ENCODE assay signal across 16 cellular contexts in the genomic region with DNA sequence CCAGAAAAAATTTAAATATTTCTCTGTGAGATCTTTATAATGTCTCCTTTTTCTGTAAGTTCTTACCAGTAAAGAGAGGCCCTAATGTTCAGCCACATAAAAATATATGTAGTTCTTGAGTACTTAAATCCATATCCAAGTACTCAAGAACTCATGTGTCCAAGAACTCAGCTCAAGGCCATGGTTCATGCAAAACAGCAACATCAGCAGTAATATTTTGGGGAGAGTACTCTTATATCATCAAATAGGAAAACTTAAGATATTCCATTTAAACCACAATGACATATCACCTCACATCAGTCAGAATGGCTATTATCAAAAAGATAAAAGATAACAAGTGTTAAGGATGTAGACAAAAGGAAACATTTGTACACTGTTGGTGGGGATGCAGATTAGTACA. TPM values are rescaled to one million over a fixed set of nuclear protein-coding genes. Genes with fewer than 3 reads are reported as not detected.
DNase-seq lines count a peak whose midpoint lies in the region; ATAC-seq, FAIRE-seq and TF ChIP-seq lines count a peak whose summit lies in the region.
"Had no signal": no experiment of that assay in that cellular context is flagged by ENCODE, and none has a peak within 500 bp of the region (broad histone marks: within the 10 kb centered on the region; RNA-seq: fewer than 3 reads in every experiment).

No MANE protein-coding gene starts in this region.

- TF ChIP-seq CTCF in A673 (conservative IDR thresholded peaks at IDR 0.05; ENCODE audit: low read depth, low read length): no peak

- no peak overlapping the region for H3K4me3 Mint-ChIP-seq in activated T-cell treated with anti-CD3 and anti-CD28 coated beads, Interleukin-2, amount 50 U/mL, for 72 hours
- no peak overlapping the region for H3K4me3 Mint-ChIP-seq in dendritic cell treated with granulocyte-macrophage colony-stimulating factor and Interleukin-4, amounts not matched to agents 40 ng/mL and 50 ng/mL, for 4 days
- H3K4me3 Mint-ChIP-seq in stimulated activated naive B cell treated with anti-CD40 and anti-IgM and Interleukin-4, amounts not matched to agents 10 μg/mL and 1 μg/mL and 100 μg/mL, for 72 hours: peak overlapping the region in 1 of 2 donors; percentile 50
- H3K4me3 Mint-ChIP-seq: CD8-positive, alpha-beta T cell; H9 had no signal

- peak overlapping the region; percentile 51 for H3K27ac Mint-ChIP-seq in activated T-cell treated with anti-CD3 and anti-CD28 coated beads, Interleukin-2, amount 50 U/mL, for 72 hours
- peak overlapping the region; percentile 100 for H3K27ac Mint-ChIP-seq in dendritic cell treated with granulocyte-macrophage colony-stimulating factor and Interleukin-4, amounts not matched to agents 40 ng/mL and 50 ng/mL, for 4 days
- H3K27ac Mint-ChIP-seq in stimulated activated naive B cell treated with anti-CD40 and anti-IgM and Interleukin-4, amounts not matched to agents 10 μg/mL and 1 μg/mL and 100 μg/mL, for 72 hours: peak overlapping the region; percentile 100
- H3K27ac Mint-ChIP-seq: CD8-positive, alpha-beta T cell; H9 had no signal

- peaks cover 33% of the 10 kb centered on the region for H3K4me1 Mint-ChIP-seq in activated T-cell treated with anti-CD3 and anti-CD28 coated beads, Interleukin-2, amount 50 U/mL, for 72 hours (ENCODE audit: low read depth)
- H3K4me1 Mint-ChIP-seq in dendritic cell treated with granulocyte-macrophage colony-stimulating factor and Interleukin-4, amounts not matched to agents 40 ng/mL and 50 ng/mL, for 4 days (ENCODE audit: low read depth): peaks cover 46% of the 10 kb centered on the region
- H3K4me1 Mint-ChIP-seq in stimulated activated naive B cell treated with anti-CD40 and anti-IgM and Interleukin-4, amounts not matched to agents 10 μg/mL and 1 μg/mL and 100 μg/mL, for 72 hours: peaks cover 34 to 59% of the 10 kb centered on the region in 2 donors

- BruUV-seq in A673 (replicated peaks; lab: Mats Ljungman, UMichigan): no TSS peak

- CTCF ChIA-PET in A673 (lab: Charles Lee): no interaction called here

- intact Hi-C loops in dendritic cell treated with granulocyte-macrophage colony-stimulating factor and Interleukin-4, amounts not matched to agents 40 ng/mL and 50 ng/mL, for 4 days (cut with micrococcal nuclease): loop anchor here (2.0 to 5.0 kb wide), 2 partner anchors 21 to 233 kb away; a partner anchor contains a TSS
- intact Hi-C loops in A673 (cut with micrococcal nuclease; ENCODE audit: unreplicated experiment): no loop called here

- no peak for DNase-seq in activated T-cell treated with anti-CD3 and anti-CD28 coated beads, Interleukin-2, amount 50 U/mL, for 72 hours
- no peak for DNase-seq in activated T-cell treated with anti-CD3 and anti-CD28 coated beads, Interleukin-2, amount 50 U/mL, for 48 hours
- no peak for DNase-seq in GM19239 (ENCODE audit: insufficient read length, low spot score)
- DNase-seq in stimulated activated naive B cell treated with anti-CD40 and anti-IgM and Interleukin-4, amounts not matched to agents 10 μg/mL and 1 μg/mL and 100 μg/mL, for 72 hours: no peak
- no peak for DNase-seq in A673 (ENCODE audit: low spot score)
- DNase-seq in stimulated activated CD4-positive, alpha-beta T cell treated with anti-CD3 and anti-CD28 coated beads, Interleukin-4, amount 100 ng/mL, for 1 hour: no peak
- DNase-seq: 8988T; ACHN; CD8-positive, alpha-beta T cell; COR-L47; DND-41; GDM1; GOT3; H9 had no signal

- no peaks in the 10 kb centered on the region for H3K36me3 ChIP-seq in A673 (ENCODE audit: insufficient read depth, low read length, poor library complexity, severe bottlenecking)

- POLR2A ChIA-PET in A673 (lab: Charles Lee; ENCODE audit: low non-redundant PET): no interaction called here

- no peaks in the 10 kb centered on the region for H3K4me1 ChIP-seq in A673 (ENCODE audit: insufficient read depth, low read length, poor library complexity, severe bottlenecking)

- peaks cover 39% of the 10 kb centered on the region for H3K27me3 Mint-ChIP-seq in activated T-cell treated with anti-CD3 and anti-CD28 coated beads, Interleukin-2, amount 50 U/mL, for 72 hours (ENCODE audit: low read depth)
- H3K27me3 Mint-ChIP-seq in dendritic cell treated with granulocyte-macrophage colony-stimulating factor and Interleukin-4, amounts not matched to agents 40 ng/mL and 50 ng/mL, for 4 days: no peaks in the 10 kb centered on the region
- H3K27me3 Mint-ChIP-seq in stimulated activated naive B cell treated with anti-CD40 and anti-IgM and Interleukin-4, amounts not matched to agents 10 μg/mL and 1 μg/mL and 100 μg/mL, for 72 hours: no peaks in the 10 kb centered on the region

- peaks cover 35% of the 10 kb centered on the region for H3K27me3 ChIP-seq in A673 (replicated peaks; ENCODE audit: insufficient read depth, low read depth, low read length, poor library complexity)

- H3K9me3 ChIP-seq in A673 (ENCODE audit: low read depth, low read length, poor library complexity, severe bottlenecking): no peaks in the 10 kb centered on the region

- no peak for ATAC-seq in activated T-cell treated with anti-CD3 and anti-CD28 coated beads, Interleukin-2, amount 50 U/mL, for 72 hours (replicated peaks in 1 of 2)
- ATAC-seq in stimulated activated naive B cell treated with anti-CD40 and anti-IgM and Interleukin-4, amounts not matched to agents 10 μg/mL and 1 μg/mL and 100 μg/mL, for 72 hours (replicated peaks): no peak
- ATAC-seq: CD8-positive, alpha-beta T cell had no signal

- peaks cover 2 to 13% of the 10 kb centered on the region in 2 donors for H3K36me3 Mint-ChIP-seq in activated T-cell treated with anti-CD3 and anti-CD28 coated beads, Interleukin-2, amount 50 U/mL, for 72 hours (ENCODE audit: insufficient read depth in 2 of 2)
- H3K36me3 Mint-ChIP-seq in dendritic cell treated with granulocyte-macrophage colony-stimulating factor and Interleukin-4, amounts not matched to agents 40 ng/mL and 50 ng/mL, for 4 days (ENCODE audit: low read depth): peaks cover 33% of the 10 kb centered on the region
- peaks cover 16 to 29% of the 10 kb centered on the region in 2 donors for H3K36me3 Mint-ChIP-seq in stimulated activated naive B cell treated with anti-CD40 and anti-IgM and Interleukin-4, amounts not matched to agents 10 μg/mL and 1 μg/mL and 100 μg/mL, for 72 hours

- FAIRE-seq in GM19239 (lab: Jason Lieb, UNC): peak; percentile 26

- H3K9me3 Mint-ChIP-seq in activated T-cell treated with anti-CD3 and anti-CD28 coated beads, Interleukin-2, amount 50 U/mL, for 72 hours: peaks cover 5 to 7% of the 10 kb centered on the region in 2 donors
- peaks cover 35% of the 10 kb centered on the region for H3K9me3 Mint-ChIP-seq in dendritic cell treated with granulocyte-macrophage colony-stimulating factor and Interleukin-4, amounts not matched to agents 40 ng/mL and 50 ng/mL, for 4 days
- H3K9me3 Mint-ChIP-seq in stimulated activated naive B cell treated with anti-CD40 and anti-IgM and Interleukin-4, amounts not matched to agents 10 μg/mL and 1 μg/mL and 100 μg/mL, for 72 hours: peaks cover 3 to 8% of the 10 kb centered on the region in 2 donors

- H3K4me3 ChIP-seq in A673 (ENCODE audit: low read depth, low read length, poor library complexity, severe bottlenecking): no peak overlapping the region

- H3K27ac ChIP-seq in A673 (ENCODE audit: low read depth, low read length, poor library complexity, severe bottlenecking): no peak overlapping the region
- H3K27ac ChIP-seq: C4-2B had no signal

RNA-seq across cellular contexts. Expression of a gene that starts 3.4 kb away (rescaled TPM):
- total RNA-seq in activated T-cell treated with anti-CD3 and anti-CD28 coated beads, Interleukin-2, amount 50 U/mL, for 72 hours: 1 to 10 TPM; 2.5 to 2.9 TPM
- not detected in 2 replicates for total RNA-seq in A673 (2021)

RNA-seq across cellular contexts. Expression of a gene that starts 32.7 kb away (rescaled TPM):
- total RNA-seq in activated T-cell treated with anti-CD3 and anti-CD28 coated beads, Interleukin-2, amount 50 U/mL, for 72 hours: 1 to 10 TPM; 2.2 to 3.7 TPM
- total RNA-seq in A673 (2021): not detected in 2 replicates
